In genomic region chr2:17540813-17541513, GRCh38 we compare ENCODE assay signal across 10 cellular contexts. TPM values are rescaled to one million over a fixed set of nuclear protein-coding genes. Genes with fewer than 3 reads are reported as not detected.
DNase-seq lines count a peak whose midpoint lies in the region; ATAC-seq and TF ChIP-seq lines count a peak whose summit lies in the region.
"Had no signal": no experiment of that assay in that cellular context is flagged by ENCODE, and none has a peak within 500 bp of the region (broad histone marks: within the 10 kb centered on the region; RNA-seq: fewer than 3 reads in every experiment).

No MANE protein-coding gene starts in this region.

- no peak overlapping the region for H3K27ac Mint-ChIP-seq in chondrocyte (ENCODE audit: unreplicated experiment)
- H3K27ac Mint-ChIP-seq in mesothelial cell of epicardium = no peak overlapping the region
- H3K27ac Mint-ChIP-seq: CD4-positive, alpha-beta T cell had no signal

- H3K9me3 Mint-ChIP-seq in chondrocyte (ENCODE audit: low read depth) (no peaks in the 10 kb centered on the region), mesothelial cell of epicardium (no peaks in the 10 kb centered on the region)
- H3K9me3 Mint-ChIP-seq: CD4-positive, alpha-beta T cell had no signal

- peak overlapping the region; percentile 83 for H3K4me3 Mint-ChIP-seq in chondrocyte (ENCODE audit: unreplicated experiment)
- peak overlapping the region; percentile 76 for H3K4me3 Mint-ChIP-seq in mesothelial cell of epicardium
- H3K4me3 Mint-ChIP-seq: CD4-positive, alpha-beta T cell had no signal

- peaks cover 59% of the 10 kb centered on the region for H3K27me3 ChIP-seq in cardiac muscle cell
- peaks cover 76% of the 10 kb centered on the region for H3K27me3 ChIP-seq in upper lobe of right lung

- no peak for DNase-seq in cardiac muscle cell (ENCODE audit: low read depth in 1 of 2, low spot score in 1 of 2)
- DNase-seq in Right ventricle myocardium superior = no peak
- no peak for DNase-seq in chondrocyte (ENCODE audit: low spot score)
- no peak for DNase-seq in mesothelial cell of epicardium (ENCODE audit: low spot score in 2 of 2, unreplicated experiment in 2 of 2)
- DNase-seq in upper lobe of right lung = no peak
- DNase-seq in foreskin melanocyte = no peak
- no peak for DNase-seq in hepatic stellate cell (ENCODE audit: low spot score)
- DNase-seq: CD4-positive, alpha-beta T cell; stimulated activated naive CD8-positive, alpha-beta T cell treated with anti-CD3 and anti-CD28 coated beads, Interleukin-15, amount 100 ng/mL, for 72 hours had no signal

- H3K36me3 Mint-ChIP-seq in chondrocyte (ENCODE audit: low read depth) (peaks cover 3% of the 10 kb centered on the region), mesothelial cell of epicardium (no peaks in the 10 kb centered on the region)

- intact Hi-C loops in Right ventricle myocardium superior (cut with DNase I) = no loop called here
- intact Hi-C loops in upper lobe of right lung (cut with DNase I) = no loop called here

- H3K9me3 ChIP-seq in cardiac muscle cell (ENCODE audit: low read depth) (no peaks in the 10 kb centered on the region), upper lobe of right lung (no peaks in the 10 kb centered on the region)

- H3K27ac ChIP-seq in cardiac muscle cell = no peak overlapping the region
- H3K27ac ChIP-seq in upper lobe of right lung = no peak overlapping the region

- H3K4me1 Mint-ChIP-seq in chondrocyte (ENCODE audit: low read depth) = peaks cover 30% of the 10 kb centered on the region
- peaks cover 21% of the 10 kb centered on the region for H3K4me1 Mint-ChIP-seq in mesothelial cell of epicardium

- H3K4me1 ChIP-seq in cardiac muscle cell (ENCODE audit: low read depth) = peaks cover 6% of the 10 kb centered on the region
- peaks cover 10% of the 10 kb centered on the region for H3K4me1 ChIP-seq in upper lobe of right lung

- no peak for ATAC-seq in Right ventricle myocardium superior (ENCODE audit: poor library complexity)
- no peak for ATAC-seq in upper lobe of right lung
- no peak for ATAC-seq in HG03025 (IDR thresholded peaks at IDR 0.05; ENCODE audit: low FRiP score, unreplicated experiment)
- ATAC-seq: stimulated activated naive CD8-positive, alpha-beta T cell treated with anti-CD3 and anti-CD28 coated beads, Interleukin-15, amount 100 ng/mL, for 72 hours had no signal

- H3K4me3 ChIP-seq in cardiac muscle cell (peak overlapping the region; percentile 38), upper lobe of right lung (peak overlapping the region; percentile 34)

- peaks cover 75% of the 10 kb centered on the region for H3K27me3 Mint-ChIP-seq in chondrocyte (ENCODE audit: low read depth)
- H3K27me3 Mint-ChIP-seq in mesothelial cell of epicardium (ENCODE audit: low read depth) = peaks cover 54% of the 10 kb centered on the region

- TF ChIP-seq CTCF in cardiac muscle cell (IDR thresholded peaks at IDR 0.05; ENCODE audit: low read depth, low read length) = no peak
- peak; percentile 26 for TF ChIP-seq CTCF in chondrocyte (IDR thresholded peaks at IDR 0.05)
- no peak for TF ChIP-seq CTCF in mesothelial cell of epicardium (IDR thresholded peaks at IDR 0.05; ENCODE audit: unreplicated experiment)
- no peak for TF ChIP-seq CTCF in upper lobe of right lung (IDR thresholded peaks at IDR 0.05)

- H3K36me3 ChIP-seq in cardiac muscle cell (no peaks in the 10 kb centered on the region), upper lobe of right lung (no peaks in the 10 kb centered on the region)

RNA-seq across cellular contexts. Expression of gene VSNL1, which starts 0.5 kb away (rescaled TPM):
- 3.9 and 4.1 TPM in 2 replicates for total RNA-seq in cardiac muscle cell
- 1.3 and 3.9 TPM in 2 replicates for polyA plus RNA-seq in cardiac muscle cell
- 10.4 TPM for total RNA-seq in Right ventricle myocardium superior
- total RNA-seq in chondrocyte = not detected in 3 replicates
- 0.61 to 0.95 TPM (median 0.83 TPM) in 3 replicates for total RNA-seq in mesothelial cell of epicardium
- total RNA-seq in upper lobe of right lung = 1.2 TPM
- total RNA-seq: CD4-positive, alpha-beta T cell had no signal

RNA-seq across cellular contexts. Expression of gene RAD51AP2, which starts 22.7 kb away (rescaled TPM):
- total RNA-seq in cardiac muscle cell (0.04 and 0.12 TPM in 2 replicates), Right ventricle myocardium superior (0.16 TPM), chondrocyte (not detected in 3 replicates), mesothelial cell of epicardium (0.13 to 0.18 TPM (median 0.16 TPM) in 3 replicates), upper lobe of right lung (not detected)
- polyA plus RNA-seq in cardiac muscle cell = 0.10 TPM in 1 of 2 replicates, not detected in the other
- total RNA-seq: CD4-positive, alpha-beta T cell had no signal
